ENCODE assay signal across 26 cellular contexts in genomic region chr10:78759448-78760120, GRCh38.
DNase-seq lines count a peak whose midpoint lies in the region; ATAC-seq and TF ChIP-seq lines count a peak whose summit lies in the region.
"Had no signal": no experiment of that assay in that cellular context is flagged by ENCODE, and none has a peak within 500 bp of the region (broad histone marks: within the 10 kb centered on the region; RNA-seq: fewer than 3 reads in every experiment).

No MANE protein-coding gene starts in this region.

- peak overlapping the region; percentile 70 for H3K27ac Mint-ChIP-seq in stimulated activated effector memory CD8-positive, alpha-beta T cell treated with anti-CD3 and anti-CD28 coated beads, Interleukin-12 subunit alpha, Interleukin-12 subunit beta, amount 100 ng/mL, for 72 hours
- H3K27ac Mint-ChIP-seq in T-helper 17 cell, result no peak overlapping the region
- H3K27ac Mint-ChIP-seq: CD8-positive, alpha-beta T cell; IgD-negative memory B cell had no signal

- no peaks in the 10 kb centered on the region for H3K36me3 ChIP-seq in BLaER1 treated with 17β-estradiol and CSF1 and Interleukin-3, amounts not matched to agents 10 nM and 100 nM

- no peak overlapping the region for H3K9ac ChIP-seq in BLaER1 treated with 17β-estradiol and CSF1 and Interleukin-3, amounts not matched to agents 10 nM and 100 nM
- H3K9ac ChIP-seq: SK-N-SH had no signal

- peaks cover 0 to 2% (median 0%) of the 10 kb centered on the region in 11 experiments; a peak in 1 of 22 replicates for H3K27me3 ChIP-seq in BLaER1 treated with 17β-estradiol and CSF1 and Interleukin-3, amounts not matched to agents 10 nM and 100 nM

- H3K27me3 Mint-ChIP-seq in T-helper 17 cell, result peaks cover 40% of the 10 kb centered on the region

- H3K27ac ChIP-seq in BLaER1 treated with 17β-estradiol and CSF1 and Interleukin-3, amounts not matched to agents 10 nM and 100 nM, result peak overlapping the region in 7 of 11 experiments; percentile 2 to 54 (median 27); a peak in 8 of 22 replicates

- no peak for TF ChIP-seq CTCF in fibroblast of pulmonary artery (IDR thresholded peaks at IDR 0.05; ENCODE audit: low read length, missing control alignments)

- H3K4me1 Mint-ChIP-seq in stimulated activated effector memory CD8-positive, alpha-beta T cell treated with anti-CD3 and anti-CD28 coated beads, Interleukin-12 subunit alpha, Interleukin-12 subunit beta, amount 100 ng/mL, for 72 hours, result peaks cover 55% of the 10 kb centered on the region
- H3K4me1 Mint-ChIP-seq in T-helper 17 cell, result peaks cover 3% of the 10 kb centered on the region
- H3K4me1 Mint-ChIP-seq: IgD-negative memory B cell had no signal

- peak; percentile 42 for ATAC-seq in stimulated activated effector memory CD8-positive, alpha-beta T cell treated with anti-CD3 and anti-CD28 coated beads, Interleukin-12 subunit alpha, Interleukin-12 subunit beta, amount 100 ng/mL, for 72 hours
- ATAC-seq in T-helper 17 cell, result no peak
- ATAC-seq: CD8-positive, alpha-beta T cell; GM12878; PC-3 had no signal

- peak; percentile 7 for DNase-seq in NCI-H226
- peak; percentile 29 for DNase-seq in fibroblast of pulmonary artery (ENCODE audit: low read depth)
- DNase-seq in stimulated activated effector memory CD8-positive, alpha-beta T cell treated with anti-CD3 and anti-CD28 coated beads, Interleukin-12 subunit alpha, Interleukin-12 subunit beta, amount 100 ng/mL, for 72 hours (ENCODE audit: low spot score in 2 of 2), result no peak
- DNase-seq in effector CD8-positive, alpha-beta T cell (lab: John Stamatoyannopoulos, UW), result no peak
- DNase-seq in T-helper 17 cell, result no peak
- DNase-seq in activated CD8-positive, alpha-beta memory T cell treated with anti-CD3 and anti-CD28 coated beads for 24 hours, result no peak
- DNase-seq: C1 segment of cervical spinal cord; Caco-2; CD8-positive, alpha-beta T cell; DMS 273 treated with DMSO at 0.1 percent for 48 hours; DMS79; EL; GDM1; MV-4-11; NCI-H1105; NCI-H1436 treated with DMSO at 0.1 percent for 48 hours; NCI-H1930; NCI-H2107; NCI-H446; NCI-H524 treated with DMSO at 0.1 percent for 48 hours; NCI-H774; PC-3; SK-N-SH had no signal

- H3K9me3 ChIP-seq in BLaER1 treated with 17β-estradiol and CSF1 and Interleukin-3, amounts not matched to agents 10 nM and 100 nM (replicated peaks in 1 of 11), result no peaks in the 10 kb centered on the region
- H3K9me3 ChIP-seq in T-helper 17 cell (ENCODE audit: control insufficient read depth, low read length, poor library complexity, severe bottlenecking), result no peaks in the 10 kb centered on the region
- H3K9me3 ChIP-seq: Caco-2, SK-N-SH had no signal

- H3K4me3 Mint-ChIP-seq in stimulated activated effector memory CD8-positive, alpha-beta T cell treated with anti-CD3 and anti-CD28 coated beads, Interleukin-12 subunit alpha, Interleukin-12 subunit beta, amount 100 ng/mL, for 72 hours, result peak overlapping the region; percentile 10
- H3K4me3 Mint-ChIP-seq in T-helper 17 cell, result no peak overlapping the region
- H3K4me3 Mint-ChIP-seq: CD8-positive, alpha-beta T cell; IgD-negative memory B cell had no signal

- no peak overlapping the region for H3K4me3 ChIP-seq in BLaER1 treated with 17β-estradiol and CSF1 and Interleukin-3, amounts not matched to agents 10 nM and 100 nM
- H3K4me3 ChIP-seq in fibroblast of pulmonary artery (replicated peaks; ENCODE audit: low read depth, low read length), result no peak overlapping the region
- H3K4me3 ChIP-seq: GM12878 had no signal

- H3K9me3 Mint-ChIP-seq in stimulated activated effector memory CD8-positive, alpha-beta T cell treated with anti-CD3 and anti-CD28 coated beads, Interleukin-12 subunit alpha, Interleukin-12 subunit beta, amount 100 ng/mL, for 72 hours, result no peaks in the 10 kb centered on the region
- H3K9me3 Mint-ChIP-seq: CD8-positive, alpha-beta T cell; IgD-negative memory B cell had no signal

- H3K4me1 ChIP-seq in BLaER1 treated with 17β-estradiol and CSF1 and Interleukin-3, amounts not matched to agents 10 nM and 100 nM, result peaks cover 33 to 100% (median 88%) of the 10 kb centered on the region in 10 experiments
- H3K4me1 ChIP-seq: Caco-2 had no signal

- H4K20me1 ChIP-seq in BLaER1 treated with 17β-estradiol and CSF1 and Interleukin-3, amounts not matched to agents 10 nM and 100 nM, result no peaks in the 10 kb centered on the region

- H3K4me2 ChIP-seq in BLaER1 treated with 17β-estradiol and CSF1 and Interleukin-3, amounts not matched to agents 10 nM and 100 nM, result peak overlapping the region in 9 of 11 experiments; percentile 27 to 92 (median 80); a peak in 17 of 22 replicates
- H3K4me2 ChIP-seq: SK-N-SH had no signal

- H3K36me3 Mint-ChIP-seq in stimulated activated effector memory CD8-positive, alpha-beta T cell treated with anti-CD3 and anti-CD28 coated beads, Interleukin-12 subunit alpha, Interleukin-12 subunit beta, amount 100 ng/mL, for 72 hours, result no peaks in the 10 kb centered on the region
- no peaks in the 10 kb centered on the region for H3K36me3 Mint-ChIP-seq in T-helper 17 cell (ENCODE audit: low read depth)
- H3K36me3 Mint-ChIP-seq: CD8-positive, alpha-beta T cell; IgD-negative memory B cell had no signal

Comparison
In these comparisons a context has a peak if more than half of its experiments do, and no peak if none do; other contexts are left out.
1. DNase-seq: peak in NCI-H226 (single experiment) and fibroblast of pulmonary artery (single experiment); none in stimulated activated effector memory CD8-positive, alpha-beta T cell treated with anti-CD3 and anti-CD28 coated beads, Interleukin-12 subunit alpha, Interleukin-12 subunit beta, amount 100 ng/mL, for 72 hours (0 of 2), effector CD8-positive, alpha-beta T cell (single experiment), T-helper 17 cell (0 of 3) and activated CD8-positive, alpha-beta memory T cell treated with anti-CD3 and anti-CD28 coated beads for 24 hours (single experiment).